In genomic region chr5:42952575-42952974, GRCh38 we compare ENCODE assay signal across 9 cellular contexts.
DNase-seq lines count a peak whose midpoint lies in the region; ATAC-seq and TF ChIP-seq lines count a peak whose summit lies in the region.
"Had no signal": no experiment of that assay in that cellular context is flagged by ENCODE, and none has a peak within 500 bp of the region (broad histone marks: within the 10 kb centered on the region; RNA-seq: fewer than 3 reads in every experiment).

No MANE protein-coding gene starts in this region.

- peak overlapping the region; percentile 89 for H3K4me3 ChIP-seq in CD4-positive, CD25-positive, alpha-beta regulatory T cell (ENCODE audit: low read depth, low read length)
- H3K4me3 ChIP-seq in cardiac fibroblast (replicated peaks in 1 of 2; ENCODE audit: low read depth in 2 of 2, low read length in 2 of 2) = peak overlapping the region; percentile 50 to 58
- H3K4me3 ChIP-seq in psoas muscle = peak overlapping the region; percentile 75

- H3K4me1 ChIP-seq in CD4-positive, CD25-positive, alpha-beta regulatory T cell (ENCODE audit: control insufficient read depth, insufficient read depth, low read length, poor library complexity, severe bottlenecking) = peaks cover 38% of the 10 kb centered on the region
- peaks cover 34% of the 10 kb centered on the region for H3K4me1 ChIP-seq in psoas muscle

- peaks cover 0 to 23% (median 0%) of the 10 kb centered on the region in 7 donors for H3K9me3 Mint-ChIP-seq in CD4-positive, CD25-positive, alpha-beta regulatory T cell
- peaks cover 0 to 7% (median 0%) of the 10 kb centered on the region in 3 donors for H3K9me3 Mint-ChIP-seq in IgD-negative memory B cell

- H3K27ac Mint-ChIP-seq in CD4-positive, CD25-positive, alpha-beta regulatory T cell = peak overlapping the region in 2 of 3 donors; percentile 98 to 100
- H3K27ac Mint-ChIP-seq in IgD-negative memory B cell = peak overlapping the region; percentile 98 to 100 (median 99)
- H3K27ac Mint-ChIP-seq: mesothelial cell of epicardium had no signal

- peaks cover 11% of the 10 kb centered on the region for H3K27me3 Mint-ChIP-seq in CD4-positive, CD25-positive, alpha-beta regulatory T cell
- no peaks in the 10 kb centered on the region for H3K27me3 Mint-ChIP-seq in IgD-negative memory B cell

- WGBS in psoas muscle, 3 donors = 17 to 24% (median 20%) methylated on average over 12 of the region's 12 CpGs

- H3K9me3 ChIP-seq in CD4-positive, CD25-positive, alpha-beta regulatory T cell (ENCODE audit: control insufficient read depth in 2 of 2, low read length in 2 of 2) = peaks cover 5 to 19% of the 10 kb centered on the region in 2 experiments
- no peaks in the 10 kb centered on the region for H3K9me3 ChIP-seq in psoas muscle

- H3K27me3 ChIP-seq in CD4-positive, CD25-positive, alpha-beta regulatory T cell (ENCODE audit: control insufficient read depth, insufficient read depth, low read length) = no peaks in the 10 kb centered on the region
- peaks cover 7 to 80% (median 44%) of the 10 kb centered on the region in 3 donors for H3K27me3 ChIP-seq in psoas muscle (ENCODE audit: insufficient read depth in 3 of 3, low read length in 2 of 3)

- peaks cover 0 to 40% (median 25%) of the 10 kb centered on the region in 4 donors for H3K4me1 Mint-ChIP-seq in CD4-positive, CD25-positive, alpha-beta regulatory T cell
- peaks cover 5 to 26% (median 9%) of the 10 kb centered on the region in 3 donors for H3K4me1 Mint-ChIP-seq in IgD-negative memory B cell
- H3K4me1 Mint-ChIP-seq: mesothelial cell of epicardium had no signal

- TF ChIP-seq CTCF in cardiac fibroblast (IDR thresholded peaks at IDR 0.05; ENCODE audit: low read depth, low read length) (no peak), psoas muscle (IDR thresholded peaks at IDR 0.05) (no peak)

- no peak for ATAC-seq in CD4-positive, CD25-positive, alpha-beta regulatory T cell (ENCODE audit: low read depth in 2 of 2)
- ATAC-seq in psoas muscle = no peak

- DNase-seq in CD4-positive, CD25-positive, alpha-beta regulatory T cell = no peak
- DNase-seq in cardiac fibroblast (ENCODE audit: low read depth in 2 of 2) = peak in 1 of 2 donors; percentile 21
- DNase-seq in psoas muscle = no peak
- no peak for DNase-seq in retina
- DNase-seq in midbrain (lab: John Stamatoyannopoulos, UW) = no peak
- no peak for DNase-seq in SKM-1 (lab: John Stamatoyannopoulos, UW; ENCODE audit: unreplicated experiment)
- no peak for DNase-seq in NCI-H187 treated with DMSO at 0.1 percent for 48 hours (lab: John Stamatoyannopoulos, UW)

- H3K36me3 ChIP-seq in CD4-positive, CD25-positive, alpha-beta regulatory T cell (ENCODE audit: control insufficient read depth, insufficient read depth, low read length) = no peaks in the 10 kb centered on the region
- no peaks in the 10 kb centered on the region for H3K36me3 ChIP-seq in psoas muscle (ENCODE audit: insufficient read depth in 1 of 2, low read depth in 1 of 2)

- H3K4me3 Mint-ChIP-seq in CD4-positive, CD25-positive, alpha-beta regulatory T cell = peak overlapping the region; percentile 96 to 99 (median 97)
- peak overlapping the region; percentile 95 to 99 (median 97) for H3K4me3 Mint-ChIP-seq in IgD-negative memory B cell
- H3K4me3 Mint-ChIP-seq: mesothelial cell of epicardium had no signal

- H3K27ac ChIP-seq in CD4-positive, CD25-positive, alpha-beta regulatory T cell (ENCODE audit: insufficient read depth, low read length, poor library complexity, severe bottlenecking) = peak overlapping the region; percentile 99
- H3K27ac ChIP-seq in psoas muscle = no peak overlapping the region

- intact Hi-C loops in psoas muscle (cut with DNase I) = loop anchor here (2.0 to 5.0 kb wide), 2 partner anchors 38 to 90 kb away; partner anchors contain the start of gene ANXA2R (in 1 of the 2)

- H3K36me3 Mint-ChIP-seq in CD4-positive, CD25-positive, alpha-beta regulatory T cell = peaks cover 8% of the 10 kb centered on the region
- H3K36me3 Mint-ChIP-seq in IgD-negative memory B cell = no peaks in the 10 kb centered on the region
- H3K36me3 Mint-ChIP-seq: mesothelial cell of epicardium had no signal
